ENCODE assay signal across 13 cellular contexts in genomic region chr7:36749282-36749960, GRCh38. TPM values are rescaled to one million over a fixed set of nuclear protein-coding genes. Genes with fewer than 3 reads are reported as not detected.
DNase-seq lines count a peak whose midpoint lies in the region; ATAC-seq, FAIRE-seq and TF ChIP-seq lines count a peak whose summit lies in the region.
"Had no signal": no experiment of that assay in that cellular context is flagged by ENCODE, and none has a peak within 500 bp of the region (broad histone marks: within the 10 kb centered on the region; RNA-seq: fewer than 3 reads in every experiment).

No MANE protein-coding gene starts in this region.

- H3K18ac ChIP-seq in mesendoderm (ENCODE audit: low read length): no peak overlapping the region

- no peaks in the 10 kb centered on the region for H3K79me1 ChIP-seq in mesendoderm (ENCODE audit: low read length)

- H3K4me1 ChIP-seq in mesendoderm (ENCODE audit: control insufficient read depth, low read depth, low read length) (peaks cover 2% of the 10 kb centered on the region), osteoblast (ENCODE audit: insufficient read depth, low read length) (no peaks in the 10 kb centered on the region)
- H3K4me1 ChIP-seq: right atrium auricular region had no signal

- H2AK5ac ChIP-seq in mesendoderm (ENCODE audit: low read length): no peak overlapping the region

- no peak for TF ChIP-seq CTCF in bronchial epithelial cell (IDR thresholded peaks at IDR 0.05; ENCODE audit: insufficient read depth, low read length, severe bottlenecking)
- no peak for TF ChIP-seq CTCF in osteoblast (IDR thresholded peaks at IDR 0.05; ENCODE audit: extremely low read depth, low read depth, low read length)
- no peak for TF ChIP-seq CTCF in progenitor cell of endocrine pancreas (IDR thresholded peaks at IDR 0.05; ENCODE audit: unreplicated experiment)

- H3K36me3 ChIP-seq in bronchial epithelial cell (ENCODE audit: control insufficient read depth, insufficient read depth, low read length) (no peaks in the 10 kb centered on the region), mesendoderm (ENCODE audit: control insufficient read depth, insufficient read depth, low read length) (no peaks in the 10 kb centered on the region), osteoblast (ENCODE audit: insufficient read depth, low read length) (no peaks in the 10 kb centered on the region)
- H3K36me3 ChIP-seq: right atrium auricular region had no signal

- no peak for FAIRE-seq in bronchial epithelial cell (lab: Jason Lieb, UNC)
- FAIRE-seq: endometrium, G401.6 had no signal

- no peak overlapping the region for H4K5ac ChIP-seq in mesendoderm (ENCODE audit: low read length)

- H3K36me3 Mint-ChIP-seq in progenitor cell of endocrine pancreas (ENCODE audit: insufficient read depth): peaks cover 3% of the 10 kb centered on the region

- H4K20me1 ChIP-seq in osteoblast (ENCODE audit: insufficient read depth, low read length): no peaks in the 10 kb centered on the region

- DNase-seq in GF-D8 (lab: John Stamatoyannopoulos, UW) (peak; percentile 64), NOMO-1 treated with DMSO at 0.1 percent for 48 hours (lab: John Stamatoyannopoulos, UW; ENCODE audit: unreplicated experiment) (peak; percentile 98), bronchial epithelial cell (ENCODE audit: low read depth) (peak; percentile 27), mesendoderm (peak; percentile 16), anterior cingulate cortex (lab: John Stamatoyannopoulos, UW) (no peak), osteoblast (ENCODE audit: insufficient read length, low spot score, missing footprints) (no peak), progenitor cell of endocrine pancreas (ENCODE audit: low spot score, unreplicated experiment) (no peak)
- DNase-seq: amniotic stem cell, C1 segment of cervical spinal cord had no signal

- ATAC-seq in HG03095 (IDR thresholded peaks at IDR 0.05; ENCODE audit: unreplicated experiment): no peak

- no peak overlapping the region for H3K27ac ChIP-seq in mesendoderm (ENCODE audit: low read depth, low read length)
- H3K27ac ChIP-seq in osteoblast (ENCODE audit: low read depth, low read length): no peak overlapping the region
- H3K27ac ChIP-seq: right atrium auricular region had no signal

- no peak overlapping the region for H3K4me3 Mint-ChIP-seq in progenitor cell of endocrine pancreas (ENCODE audit: low read depth)

- no peak overlapping the region for H3K9ac ChIP-seq in mesendoderm (ENCODE audit: low read length)

- peaks cover 20% of the 10 kb centered on the region for H3K4me1 Mint-ChIP-seq in progenitor cell of endocrine pancreas (ENCODE audit: low read depth)

- H3K27me3 Mint-ChIP-seq in progenitor cell of endocrine pancreas: no peaks in the 10 kb centered on the region

- no peaks in the 10 kb centered on the region for H3K9me3 ChIP-seq in osteoblast (ENCODE audit: low read depth, low read length)
- H3K9me3 ChIP-seq: right atrium auricular region had no signal

- no peak overlapping the region for H3K27ac Mint-ChIP-seq in progenitor cell of endocrine pancreas

- no peak overlapping the region for H4K8ac ChIP-seq in mesendoderm (ENCODE audit: low read depth, low read length)

- H3K4me2 ChIP-seq in mesendoderm (ENCODE audit: low read length) (no peak overlapping the region), osteoblast (ENCODE audit: insufficient read depth, low read length) (no peak overlapping the region)

- no peak overlapping the region for H3K23ac ChIP-seq in mesendoderm (ENCODE audit: low read length)

- H3K4me3 ChIP-seq in bronchial epithelial cell (ENCODE audit: low read depth, low read length) (no peak overlapping the region), mesendoderm (ENCODE audit: low read length) (no peak overlapping the region), osteoblast (ENCODE audit: insufficient read depth, low read length) (no peak overlapping the region)
- H3K4me3 ChIP-seq: right atrium auricular region had no signal

- no peak overlapping the region for H2BK5ac ChIP-seq in mesendoderm (ENCODE audit: low read length)

- no CpG with 5 or more reads among the region's 2 CpGs for WGBS in mesendoderm (ENCODE audit: extremely low coverage, insufficient coverage, low lambda C conversion rate)

- H3K27me3 ChIP-seq in bronchial epithelial cell (ENCODE audit: control insufficient read depth, insufficient read depth, low read length) (no peaks in the 10 kb centered on the region), mesendoderm (ENCODE audit: insufficient read depth, low read length, poor library complexity) (no peaks in the 10 kb centered on the region), osteoblast (ENCODE audit: insufficient read depth, low read length) (no peaks in the 10 kb centered on the region)
- H3K27me3 ChIP-seq: right atrium auricular region had no signal

- H3K79me2 ChIP-seq in mesendoderm (ENCODE audit: control insufficient read depth, insufficient read depth, low read length): no peaks in the 10 kb centered on the region
- H3K79me2 ChIP-seq in osteoblast (ENCODE audit: insufficient read depth, low read length): no peaks in the 10 kb centered on the region

- no peak overlapping the region for H3K4ac ChIP-seq in mesendoderm (ENCODE audit: low read depth, low read length)

- no peaks in the 10 kb centered on the region for H3K9me3 Mint-ChIP-seq in progenitor cell of endocrine pancreas (ENCODE audit: low read depth)

- H3K56ac ChIP-seq in mesendoderm (ENCODE audit: low read length): no peak overlapping the region

- H2BK120ac ChIP-seq in mesendoderm (ENCODE audit: low read depth, low read length): no peak overlapping the region

- H2AFZ ChIP-seq in osteoblast (ENCODE audit: low read length): no peak overlapping the region

- no peak overlapping the region for H2BK15ac ChIP-seq in mesendoderm (replicated peaks; ENCODE audit: low read depth)

RNA-seq across cellular contexts. Expression of gene AOAH, which starts 25.1 kb away (rescaled TPM):
- total RNA-seq in bronchial epithelial cell (not detected in 2 replicates), osteoblast (under 0.01 TPM in 1 of 2 replicates, not detected in the other), progenitor cell of endocrine pancreas (1.00 and 3.3 TPM in 2 replicates)
- 0.06 TPM for polyA plus RNA-seq in mesendoderm (2013, experiment 1 of 2)
- 0.13 TPM for polyA plus RNA-seq in mesendoderm (2013, experiment 2 of 2)

Comparison
In these comparisons a context has a peak if more than half of its experiments do, and no peak if none do; other contexts are left out.
1. DNase-seq: peak in GF-D8 (single experiment), NOMO-1 treated with DMSO at 0.1 percent for 48 hours (single experiment), bronchial epithelial cell (single experiment) and mesendoderm (single experiment); none in anterior cingulate cortex (0 of 58), osteoblast (single experiment) and progenitor cell of endocrine pancreas (single experiment).